Comparison of ENCODE assay signal across 11 cellular contexts in the genomic region with DNA sequence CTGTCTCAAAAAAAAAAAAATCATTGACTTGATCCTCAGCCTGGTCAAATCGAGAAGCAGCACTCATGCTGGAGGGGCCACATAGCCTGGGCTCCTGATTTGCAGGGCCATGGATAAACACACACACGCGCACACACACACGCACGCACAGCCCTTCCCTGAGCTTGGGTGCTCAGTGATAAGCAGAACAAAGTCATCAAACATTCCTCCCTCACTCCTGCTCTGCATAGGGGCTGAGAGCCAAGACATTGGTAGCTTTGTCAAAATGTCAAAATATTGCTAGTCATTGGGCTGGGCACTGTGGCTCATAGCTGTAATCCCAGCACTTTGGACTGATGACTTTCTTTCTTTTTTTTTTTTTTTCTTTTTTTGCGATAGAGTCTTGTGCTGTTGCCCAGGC. TPM values are rescaled to one million over a fixed set of nuclear protein-coding genes. Genes with fewer than 3 reads are reported as not detected.
A peak's percentile ranks its signal among the peaks of the same experiment; 100 is the strongest.
DNase-seq lines count a peak whose midpoint lies in the region; ATAC-seq and TF ChIP-seq lines count a peak whose summit lies in the region.
"Had no signal": no experiment of that assay in that cellular context is flagged by ENCODE, and none has a peak within 500 bp of the region (broad histone marks: within the 10 kb centered on the region; RNA-seq: fewer than 3 reads in every experiment).

No MANE protein-coding gene starts in this region.

- no peak overlapping the region for H2AFZ ChIP-seq in hepatocyte

- no peak overlapping the region for H3K27ac ChIP-seq in hepatocyte

- in situ Hi-C loops in astrocyte of the spinal cord (cut with HindIII; ENCODE audit: low sequenced_read_pairs) = no loop called here

- H3K27me3 ChIP-seq in hepatocyte = no peaks in the 10 kb centered on the region

- no peak overlapping the region for H3K4me2 ChIP-seq in hepatocyte

- ATAC-seq in Right ventricle myocardium inferior (peak; percentile 37), GM21390 (IDR thresholded peaks at IDR 0.05; ENCODE audit: unreplicated experiment) (no peak), GM19452 (IDR thresholded peaks at IDR 0.05; ENCODE audit: unreplicated experiment) (no peak), GM19467 (IDR thresholded peaks at IDR 0.05; ENCODE audit: unreplicated experiment) (no peak)

- TF ChIP-seq CTCF in astrocyte of the spinal cord (IDR thresholded peaks at IDR 0.05; ENCODE audit: low read depth, low read length) (no peak), hepatocyte (IDR thresholded peaks at IDR 0.05; ENCODE audit: poor library complexity) (no peak)

- 63% methylated on average over 6 of the region's 6 CpGs for WGBS in hepatocyte (ENCODE audit: low lambda C conversion rate, missing lambda C conversion rate)

- DNase-seq in Right ventricle myocardium inferior (ENCODE audit: missing footprints) = no peak
- no peak for DNase-seq in cardiac septum (ENCODE audit: low spot score)
- peak; percentile 37 for DNase-seq in astrocyte of the spinal cord (ENCODE audit: low read depth, low spot score)
- DNase-seq in hepatocyte (ENCODE audit: low spot score) = peak; percentile 53
- DNase-seq in hepatic stellate cell (ENCODE audit: low spot score) = no peak
- DNase-seq: glutamatergic neuron had no signal

- H3K4me3 ChIP-seq in astrocyte of the spinal cord (ENCODE audit: low read depth, low read length) (no peak overlapping the region), hepatocyte (no peak overlapping the region)

- no peaks in the 10 kb centered on the region for H3K36me3 ChIP-seq in hepatocyte (replicated peaks; ENCODE audit: insufficient read depth, low read depth)

- H3K79me2 ChIP-seq in hepatocyte = no peaks in the 10 kb centered on the region

- no peaks in the 10 kb centered on the region for H3K9me3 ChIP-seq in hepatocyte (ENCODE audit: low read depth)

- no peaks in the 10 kb centered on the region for H3K4me1 ChIP-seq in hepatocyte (ENCODE audit: insufficient read depth)

- no peaks in the 10 kb centered on the region for H3K9me2 ChIP-seq in hepatocyte (replicated peaks; ENCODE audit: insufficient read depth)

- no peaks in the 10 kb centered on the region for H4K20me1 ChIP-seq in hepatocyte (ENCODE audit: insufficient read depth, poor library complexity, severe bottlenecking)

- intact Hi-C loops in Right ventricle myocardium inferior (cut with DNase I) (no loop called here), cardiac septum (cut with DNase I) (no loop called here)

RNA-seq across cellular contexts. Expression of a gene that starts 34.0 kb away (rescaled TPM):
- 81.2 TPM for total RNA-seq in Right ventricle myocardium inferior
- 97.7 TPM for total RNA-seq in cardiac septum
- total RNA-seq in hepatocyte = 3.3 and 4.4 TPM in 2 replicates
- 2.2 and 5.8 TPM in 2 replicates for polyA plus RNA-seq in hepatocyte
- total RNA-seq: activated CD8-positive, alpha-beta memory T cell treated with anti-CD3 and anti-CD28 coated beads for 36 hours had no signal
- polyA plus RNA-seq: neural cell had no signal

Comparison
In these comparisons a context has a peak if more than half of its experiments do, and no peak if none do; other contexts are left out.
1. DNase-seq: peak in astrocyte of the spinal cord (single experiment) and hepatocyte (single experiment); none in Right ventricle myocardium inferior (single experiment), cardiac septum (single experiment) and hepatic stellate cell (single experiment).
2. RNA of a gene that starts 34.0 kb away (total RNA-seq): 97.7 TPM in cardiac septum (single experiment) and 81.2 TPM in Right ventricle myocardium inferior (single experiment); 3.3 to 4.4 TPM in hepatocyte; every median in the first group is over 10 times any median in the second.